In genomic region chr5:164799391-164799790, GRCh38 we compare ENCODE assay signal across 14 cellular contexts.
"Had no signal": no experiment of that assay in that cellular context is flagged by ENCODE, and none has a peak within 500 bp of the region (broad histone marks: within the 10 kb centered on the region; RNA-seq: fewer than 3 reads in every experiment).

No MANE protein-coding gene starts in this region.

- H3K79me2 ChIP-seq: hepatocyte had no signal

- H3K4me1 ChIP-seq: left ventricle myocardium inferior had no signal

- ATAC-seq: activated CD8-positive, alpha-beta memory T cell treated with anti-CD3 and anti-CD28 coated beads, Interleukin-2, amount 10 ng/mL, durations not matched to agents 7 days and 5 days; activated T-cell treated with anti-CD3 and anti-CD28 coated beads, Interleukin-2, amount 50 U/mL, for 72 hours had no signal

- H3K27ac ChIP-seq: hepatocyte, left ventricle myocardium inferior had no signal

- H3K36me3 ChIP-seq: left ventricle myocardium inferior had no signal

- DNase-seq: activated CD4-positive, alpha-beta T cell treated with anti-CD3 and anti-CD28 coated beads, Interleukin-2, amount 50 U/mL, for 48 hours; activated CD8-positive, alpha-beta memory T cell treated with anti-CD3 and anti-CD28 coated beads, Interleukin-2, amount 10 ng/mL, durations not matched to agents 7 days and 5 days; activated gamma-delta T cell treated with Interleukin-2 at 50 U/mL for 16 hours; activated naive CD8-positive, alpha-beta T cell treated with anti-CD3 and anti-CD28 coated beads, Interleukin-2, amount 10 ng/mL, durations not matched to agents 7 days and 5 days; activated T-cell treated with anti-CD3 and anti-CD28 coated beads, Interleukin-2, amount 50 U/mL, for 72 hours; aorta; kidney; left ventricle myocardium inferior; nephron progenitor cell; stimulated activated CD4-positive, alpha-beta T cell treated with anti-CD3 and anti-CD28 coated beads, Interleukin-12 subunit alpha, Interleukin-12 subunit beta, amount 100 ng/mL, for 4 hours; stimulated activated naive CD4-positive, alpha-beta T cell treated with Interleukin-2 at 50 U/mL for 16 hours; trophoblast cell had no signal

- H3K4me2 ChIP-seq: hepatocyte had no signal

- FAIRE-seq: bronchial epithelial cell, kidney had no signal

- H3K27me3 ChIP-seq: hepatocyte had no signal

- H2AFZ ChIP-seq: hepatocyte had no signal

- H3K4me3 ChIP-seq: hepatocyte, left ventricle myocardium inferior had no signal
